In genomic region chr10:7886056-7886455, GRCh38 we compare ENCODE assay signal across 20 cellular contexts.
A peak's percentile ranks its signal among the peaks of the same experiment; 100 is the strongest.
DNase-seq lines count a peak whose midpoint lies in the region; ATAC-seq, FAIRE-seq and TF ChIP-seq lines count a peak whose summit lies in the region.
"Had no signal": no experiment of that assay in that cellular context is flagged by ENCODE, and none has a peak within 500 bp of the region (broad histone marks: within the 10 kb centered on the region; RNA-seq: fewer than 3 reads in every experiment).

No MANE protein-coding gene starts in this region.

- DNase-seq in Caco-2 (no peak), DMS53 treated with DMSO at 0.1 percent for 48 hours (lab: John Stamatoyannopoulos, UW; ENCODE audit: unreplicated experiment) (peak; percentile 56), T-helper 17 cell (no peak), foreskin keratinocyte (peak in 1 of 2 donors; percentile 20), NCI-H1048 (lab: John Stamatoyannopoulos, UW) (no peak), RCC 7860 (ENCODE audit: low spot score) (no peak)
- no peak for DNase-seq in T-helper 2 cell treated with Interferon-gamma antibody and Interleukin-4, amounts not matched to agents 5 μg/mL and 100 μg/mL, for 36 hours (ENCODE audit: low spot score)
- no peak for DNase-seq in stimulated activated CD4-positive, alpha-beta T cell treated with anti-CD3 and anti-CD28 coated beads, Interleukin-4, amount 100 ng/mL, for 1 hour
- DNase-seq: CD4-positive, alpha-beta memory T cell; EL; GF-D8; Karpas-422; MG63; NCI-H1417 treated with DMSO at 0.1 percent for 48 hours; NCI-H187 treated with DMSO at 0.1 percent for 48 hours; NCI-H2227 treated with DMSO at 0.1 percent for 48 hours; NCI-H510A; NCI-H774; SHP77 had no signal

- H3K4me3 ChIP-seq in Caco-2 (ENCODE audit: low read depth, low read length), result no peak overlapping the region
- H3K4me3 ChIP-seq: BLaER1, MG63 had no signal

- intact Hi-C loops in Caco-2 (cut with micrococcal nuclease; ENCODE audit: unreplicated experiment), result loop anchor here (2.0 to 5.0 kb wide), 3 partner anchors 23 to 161 kb away; no protein-coding TSS in a partner anchor

- H3K27ac Mint-ChIP-seq in Caco-2 (ENCODE audit: unreplicated experiment) (peak overlapping the region; percentile 2), T-helper 17 cell (peak overlapping the region; percentile 74)
- H3K27ac Mint-ChIP-seq in T-helper 2 cell treated with Interferon-gamma antibody and Interleukin-4, amounts not matched to agents 5 μg/mL and 100 μg/mL, for 36 hours, result no peak overlapping the region

- no TSS peak for BruUV-seq in Caco-2 (replicated peaks; lab: Mats Ljungman, UMichigan)

- H3K27me3 Mint-ChIP-seq in Caco-2 (ENCODE audit: insufficient read depth, unreplicated experiment) (no peaks in the 10 kb centered on the region), T-helper 17 cell (no peaks in the 10 kb centered on the region)
- no peaks in the 10 kb centered on the region for H3K27me3 Mint-ChIP-seq in T-helper 2 cell treated with Interferon-gamma antibody and Interleukin-4, amounts not matched to agents 5 μg/mL and 100 μg/mL, for 36 hours (ENCODE audit: low read depth)
- H3K27me3 Mint-ChIP-seq: CD4-positive, alpha-beta memory T cell had no signal

- H3K9me3 ChIP-seq in Caco-2 (no peaks in the 10 kb centered on the region), T-helper 17 cell (ENCODE audit: control insufficient read depth, low read length, poor library complexity, severe bottlenecking) (no peaks in the 10 kb centered on the region)
- H3K9me3 ChIP-seq: BLaER1, MG63 had no signal

- ATAC-seq in T-helper 17 cell (no peak), foreskin keratinocyte (peak; percentile 51)

- no peak for FAIRE-seq in RCC 7860 (lab: Jason Lieb, UNC)

- TF ChIP-seq CTCF in Caco-2 (IDR thresholded peaks at IDR 0.05; ENCODE audit: insufficient read depth in 1 of 2, low read depth in 1 of 2, low read length in 1 of 2, severe bottlenecking in 1 of 2, unreplicated experiment in 1 of 2), result no peak
- no peak for TF ChIP-seq CTCF in foreskin keratinocyte (conservative IDR thresholded peaks at IDR 0.05)

- H3K4me1 Mint-ChIP-seq in Caco-2 (ENCODE audit: low read depth, unreplicated experiment) (peaks cover 36% of the 10 kb centered on the region), T-helper 17 cell (peaks cover 51% of the 10 kb centered on the region)
- H3K4me1 Mint-ChIP-seq in T-helper 2 cell treated with Interferon-gamma antibody and Interleukin-4, amounts not matched to agents 5 μg/mL and 100 μg/mL, for 36 hours (ENCODE audit: low read depth), result peaks cover 26% of the 10 kb centered on the region

- H3K27me3 ChIP-seq in Caco-2 (replicated peaks; ENCODE audit: control insufficient read depth, insufficient read depth, low read length) (no peaks in the 10 kb centered on the region), foreskin keratinocyte (no peaks in the 10 kb centered on the region)
- H3K27me3 ChIP-seq: BLaER1, MG63 had no signal

- H3K4me1 ChIP-seq in Caco-2 (peaks cover 22% of the 10 kb centered on the region), foreskin keratinocyte (peaks cover 3% of the 10 kb centered on the region)
- H3K4me1 ChIP-seq: BLaER1 had no signal

- no peak overlapping the region for H3K27ac ChIP-seq in foreskin keratinocyte
- H3K27ac ChIP-seq: BLaER1 had no signal

- POLR2A ChIA-PET in Caco-2 (lab: Charles Lee), result no interaction called here

- H3K36me3 Mint-ChIP-seq in Caco-2 (ENCODE audit: insufficient read depth, unreplicated experiment) (no peaks in the 10 kb centered on the region), T-helper 17 cell (ENCODE audit: low read depth) (peaks cover 6% of the 10 kb centered on the region)
- H3K36me3 Mint-ChIP-seq in T-helper 2 cell treated with Interferon-gamma antibody and Interleukin-4, amounts not matched to agents 5 μg/mL and 100 μg/mL, for 36 hours (ENCODE audit: low read depth), result no peaks in the 10 kb centered on the region
- H3K36me3 Mint-ChIP-seq: CD4-positive, alpha-beta memory T cell had no signal

- H3K36me3 ChIP-seq in Caco-2 (ENCODE audit: control insufficient read depth, insufficient read depth, low read length), result no peaks in the 10 kb centered on the region
- H3K36me3 ChIP-seq: MG63 had no signal

- H3K4me3 Mint-ChIP-seq in Caco-2 (ENCODE audit: unreplicated experiment), result no peak overlapping the region
- no peak overlapping the region for H3K4me3 Mint-ChIP-seq in T-helper 17 cell
- no peak overlapping the region for H3K4me3 Mint-ChIP-seq in T-helper 2 cell treated with Interferon-gamma antibody and Interleukin-4, amounts not matched to agents 5 μg/mL and 100 μg/mL, for 36 hours

- CTCF ChIA-PET in Caco-2 (lab: Charles Lee), result no interaction called here

- H3K9me3 Mint-ChIP-seq in Caco-2 (ENCODE audit: unreplicated experiment), result no peaks in the 10 kb centered on the region
- H3K9me3 Mint-ChIP-seq in T-helper 2 cell treated with Interferon-gamma antibody and Interleukin-4, amounts not matched to agents 5 μg/mL and 100 μg/mL, for 36 hours, result no peaks in the 10 kb centered on the region
- H3K9me3 Mint-ChIP-seq: CD4-positive, alpha-beta memory T cell had no signal
